ENCODE assay signal across 8 cellular contexts in the genomic region with DNA sequence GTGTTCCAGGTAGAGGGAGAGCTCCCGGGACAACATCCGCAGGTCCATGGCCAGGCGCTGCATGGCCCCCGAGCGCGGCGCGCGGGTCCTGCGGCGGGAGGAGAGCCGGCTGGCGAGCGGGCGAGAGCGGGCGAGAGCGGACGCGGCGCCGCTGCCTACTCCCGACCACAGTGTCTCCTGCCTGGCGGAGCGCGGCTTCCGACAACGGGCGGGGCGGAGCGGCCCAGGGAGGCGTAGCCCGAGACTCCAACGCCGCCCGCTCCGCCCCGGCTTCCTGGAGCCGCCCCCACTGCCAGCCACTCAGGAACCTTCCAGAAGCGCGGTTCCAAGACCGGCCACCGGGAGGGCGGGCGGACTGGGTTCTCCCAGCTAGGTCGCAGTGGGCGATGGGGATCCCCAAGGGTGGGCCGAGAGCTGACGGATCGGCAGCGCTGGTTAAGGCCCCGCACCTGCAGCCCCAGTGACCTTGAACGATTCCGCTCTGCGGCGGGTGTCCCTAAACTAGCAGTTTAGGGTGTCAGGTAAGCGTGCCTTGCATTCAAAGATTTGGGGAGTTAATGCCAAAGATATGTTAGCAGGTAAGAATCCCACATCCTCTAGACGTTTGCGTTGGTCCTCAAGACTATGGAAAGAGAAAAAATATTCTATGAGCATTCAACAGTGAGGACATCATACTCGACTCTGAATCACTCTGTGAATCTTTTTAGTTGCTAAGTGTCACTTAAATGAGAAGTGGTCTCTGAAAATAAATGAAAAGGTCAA. TPM values are rescaled to one million over a fixed set of nuclear protein-coding genes. Genes with fewer than 3 reads are reported as not detected.
DNase-seq lines count a peak whose midpoint lies in the region; ATAC-seq and TF ChIP-seq lines count a peak whose summit lies in the region.

A gene with protein sequence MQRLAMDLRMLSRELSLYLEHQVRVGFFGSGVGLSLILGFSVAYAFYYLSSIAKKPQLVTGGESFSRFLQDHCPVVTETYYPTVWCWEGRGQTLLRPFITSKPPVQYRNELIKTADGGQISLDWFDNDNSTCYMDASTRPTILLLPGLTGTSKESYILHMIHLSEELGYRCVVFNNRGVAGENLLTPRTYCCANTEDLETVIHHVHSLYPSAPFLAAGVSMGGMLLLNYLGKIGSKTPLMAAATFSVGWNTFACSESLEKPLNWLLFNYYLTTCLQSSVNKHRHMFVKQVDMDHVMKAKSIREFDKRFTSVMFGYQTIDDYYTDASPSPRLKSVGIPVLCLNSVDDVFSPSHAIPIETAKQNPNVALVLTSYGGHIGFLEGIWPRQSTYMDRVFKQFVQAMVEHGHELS (minus strand): TSS at position 172 of the 762 bp plus-strand sequence. CDS start 109 bp downstream, at position 63.

- no peak for TF ChIP-seq CTCF in WTC11 (IDR thresholded peaks at IDR 0.05)
- TF ChIP-seq CTCF in cardiac fibroblast (IDR thresholded peaks at IDR 0.05; ENCODE audit: low read depth, low read length), result peak; percentile 51

- H3K4me3 Mint-ChIP-seq in WTC11, result peak within 1 kb of the TSS; percentile 86

- peak within 1 kb of the TSS; percentile 79 to 80 for H3K4me3 ChIP-seq in cardiac fibroblast (replicated peaks in 1 of 2; ENCODE audit: low read depth in 2 of 2, low read length in 2 of 2)

- H3K36me3 Mint-ChIP-seq in WTC11, result peaks cover 22% of the 10 kb centered on the region

- H3K27me3 Mint-ChIP-seq in WTC11 (ENCODE audit: low read depth), result peaks cover 12% of the 10 kb centered on the region

- H3K4me1 Mint-ChIP-seq in WTC11, result peaks cover 17% of the 10 kb centered on the region

- H3K27ac Mint-ChIP-seq in WTC11, result peak within 1 kb of the TSS; percentile 69

- DNase-seq in AG08395 (ENCODE audit: low spot score) (peak; percentile 95), NCI-H2196 treated with DMSO at 0.1 percent for 48 hours (lab: John Stamatoyannopoulos, UW; ENCODE audit: unreplicated experiment) (peak; percentile 89), WTC11 (ENCODE audit: low spot score) (peak; percentile 93), cardiac fibroblast (ENCODE audit: low read depth in 2 of 2) (peak; percentile 87 to 93), iris pigment epithelial cell (ENCODE audit: low read depth) (peak; percentile 91)
- DNase-seq in stimulated activated CD4-positive, alpha-beta T cell treated with anti-CD3 and anti-CD28 coated beads, Interleukin-12 subunit alpha, Interleukin-12 subunit beta, amount 100 ng/mL, for 4 hours, result peak; percentile 88

- ATAC-seq in GM18870 (IDR thresholded peaks at IDR 0.05; ENCODE audit: unreplicated experiment) (peak; percentile 76), HG03135 (IDR thresholded peaks at IDR 0.05; ENCODE audit: unreplicated experiment) (peak; percentile 93), WTC11 (peak; percentile 96)

- H3K9me3 Mint-ChIP-seq in WTC11, result peaks cover 15% of the 10 kb centered on the region

- POLR2A ChIA-PET in WTC11 (lab: Charles Lee), result interaction anchor here (1.5 to 1.6 kb wide), 3 partner anchors 36 to 108 kb away, joined by 4 to 16 read pairs (median 5); a partner anchor contains a TSS

- CTCF ChIA-PET in WTC11 (lab: Charles Lee), result interaction anchor here (0.6 to 1.9 kb wide), 5 partner anchors 22 to 104 kb away, joined by 3 to 17 read pairs (median 6); a partner anchor contains a TSS

TF ChIP-seq in WTC11, 78 proteins besides CTCF, POLR2A, EP300 and RAD21 (continues in another document):
- TF ChIP-seq TEAD1 (CRISPR knock-in tag; IDR thresholded peaks at IDR 0.05) (peak; percentile 41; the same call in 1 of the 2 replicates), ZNF219 (CRISPR knock-in tag; IDR thresholded peaks at IDR 0.05; ENCODE audit: borderline replicate concordance) (no peak), MYBL2 (CRISPR knock-in tag; IDR thresholded peaks at IDR 0.05) (peak; percentile 63; the same call in 1 of the 2 replicates), EMX1 (CRISPR knock-in tag; IDR thresholded peaks at IDR 0.05) (no peak), SMAD3 (CRISPR knock-in tag; IDR thresholded peaks at IDR 0.05; ENCODE audit: borderline replicate concordance) (peak; percentile 50; the same call in 1 of the 2 replicates), FOXK1 (CRISPR knock-in tag; IDR thresholded peaks at IDR 0.05) (peak; percentile 32; the same call in 1 of the 2 replicates), KAT7 (CRISPR knock-in tag; IDR thresholded peaks at IDR 0.05; ENCODE audit: borderline replicate concordance) (0 out of 2 replicates have a peak, but pooled peaks have one; percentile 79), ZNF423 (CRISPR knock-in tag; IDR thresholded peaks at IDR 0.05) (peak; percentile 76), GABPB1 (CRISPR knock-in tag; IDR thresholded peaks at IDR 0.05) (peak; percentile 57; the same call in 1 of the 2 replicates), FOXP1 (CRISPR knock-in tag; IDR thresholded peaks at IDR 0.05; ENCODE audit: borderline replicate concordance) (peak; percentile 65)
- TF ChIP-seq, protein P1, sequence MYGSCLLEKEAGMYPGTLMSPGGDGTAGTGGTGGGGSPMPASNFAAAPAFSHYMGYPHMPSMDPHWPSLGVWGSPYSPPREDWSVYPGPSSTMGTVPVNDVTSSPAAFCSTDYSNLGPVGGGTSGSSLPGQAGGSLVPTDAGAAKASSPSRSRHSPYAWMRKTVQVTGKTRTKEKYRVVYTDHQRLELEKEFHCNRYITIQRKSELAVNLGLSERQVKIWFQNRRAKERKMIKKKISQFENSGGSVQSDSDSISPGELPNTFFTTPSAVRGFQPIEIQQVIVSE (CRISPR knock-in tag; IDR thresholded peaks at IDR 0.05; ENCODE audit: borderline replicate concordance), result no peak
- TF ChIP-seq, protein P2, sequence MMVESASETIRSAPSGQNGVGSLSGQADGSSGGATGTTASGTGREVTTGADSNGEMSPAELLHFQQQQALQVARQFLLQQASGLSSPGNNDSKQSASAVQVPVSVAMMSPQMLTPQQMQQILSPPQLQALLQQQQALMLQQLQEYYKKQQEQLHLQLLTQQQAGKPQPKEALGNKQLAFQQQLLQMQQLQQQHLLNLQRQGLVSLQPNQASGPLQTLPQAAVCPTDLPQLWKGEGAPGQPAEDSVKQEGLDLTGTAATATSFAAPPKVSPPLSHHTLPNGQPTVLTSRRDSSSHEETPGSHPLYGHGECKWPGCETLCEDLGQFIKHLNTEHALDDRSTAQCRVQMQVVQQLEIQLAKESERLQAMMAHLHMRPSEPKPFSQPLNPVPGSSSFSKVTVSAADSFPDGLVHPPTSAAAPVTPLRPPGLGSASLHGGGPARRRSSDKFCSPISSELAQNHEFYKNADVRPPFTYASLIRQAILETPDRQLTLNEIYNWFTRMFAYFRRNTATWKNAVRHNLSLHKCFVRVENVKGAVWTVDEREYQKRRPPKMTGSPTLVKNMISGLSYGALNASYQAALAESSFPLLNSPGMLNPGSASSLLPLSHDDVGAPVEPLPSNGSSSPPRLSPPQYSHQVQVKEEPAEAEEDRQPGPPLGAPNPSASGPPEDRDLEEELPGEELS (CRISPR knock-in tag; IDR thresholded peaks at IDR 0.05), result no peak; the same call in 1 of the 2 replicates
- TF ChIP-seq, protein P3, sequence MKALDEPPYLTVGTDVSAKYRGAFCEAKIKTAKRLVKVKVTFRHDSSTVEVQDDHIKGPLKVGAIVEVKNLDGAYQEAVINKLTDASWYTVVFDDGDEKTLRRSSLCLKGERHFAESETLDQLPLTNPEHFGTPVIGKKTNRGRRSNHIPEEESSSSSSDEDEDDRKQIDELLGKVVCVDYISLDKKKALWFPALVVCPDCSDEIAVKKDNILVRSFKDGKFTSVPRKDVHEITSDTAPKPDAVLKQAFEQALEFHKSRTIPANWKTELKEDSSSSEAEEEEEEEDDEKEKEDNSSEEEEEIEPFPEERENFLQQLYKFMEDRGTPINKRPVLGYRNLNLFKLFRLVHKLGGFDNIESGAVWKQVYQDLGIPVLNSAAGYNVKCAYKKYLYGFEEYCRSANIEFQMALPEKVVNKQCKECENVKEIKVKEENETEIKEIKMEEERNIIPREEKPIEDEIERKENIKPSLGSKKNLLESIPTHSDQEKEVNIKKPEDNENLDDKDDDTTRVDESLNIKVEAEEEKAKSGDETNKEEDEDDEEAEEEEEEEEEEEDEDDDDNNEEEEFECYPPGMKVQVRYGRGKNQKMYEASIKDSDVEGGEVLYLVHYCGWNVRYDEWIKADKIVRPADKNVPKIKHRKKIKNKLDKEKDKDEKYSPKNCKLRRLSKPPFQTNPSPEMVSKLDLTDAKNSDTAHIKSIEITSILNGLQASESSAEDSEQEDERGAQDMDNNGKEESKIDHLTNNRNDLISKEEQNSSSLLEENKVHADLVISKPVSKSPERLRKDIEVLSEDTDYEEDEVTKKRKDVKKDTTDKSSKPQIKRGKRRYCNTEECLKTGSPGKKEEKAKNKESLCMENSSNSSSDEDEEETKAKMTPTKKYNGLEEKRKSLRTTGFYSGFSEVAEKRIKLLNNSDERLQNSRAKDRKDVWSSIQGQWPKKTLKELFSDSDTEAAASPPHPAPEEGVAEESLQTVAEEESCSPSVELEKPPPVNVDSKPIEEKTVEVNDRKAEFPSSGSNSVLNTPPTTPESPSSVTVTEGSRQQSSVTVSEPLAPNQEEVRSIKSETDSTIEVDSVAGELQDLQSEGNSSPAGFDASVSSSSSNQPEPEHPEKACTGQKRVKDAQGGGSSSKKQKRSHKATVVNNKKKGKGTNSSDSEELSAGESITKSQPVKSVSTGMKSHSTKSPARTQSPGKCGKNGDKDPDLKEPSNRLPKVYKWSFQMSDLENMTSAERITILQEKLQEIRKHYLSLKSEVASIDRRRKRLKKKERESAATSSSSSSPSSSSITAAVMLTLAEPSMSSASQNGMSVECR (CRISPR knock-in tag; IDR thresholded peaks at IDR 0.05; ENCODE audit: borderline replicate concordance), result peak; percentile 90; the same call in 1 of the 2 replicates
- TF ChIP-seq, protein P4, sequence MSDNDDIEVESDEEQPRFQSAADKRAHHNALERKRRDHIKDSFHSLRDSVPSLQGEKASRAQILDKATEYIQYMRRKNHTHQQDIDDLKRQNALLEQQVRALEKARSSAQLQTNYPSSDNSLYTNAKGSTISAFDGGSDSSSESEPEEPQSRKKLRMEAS (CRISPR knock-in tag; IDR thresholded peaks at IDR 0.05), result no peak
- TF ChIP-seq, protein P5, sequence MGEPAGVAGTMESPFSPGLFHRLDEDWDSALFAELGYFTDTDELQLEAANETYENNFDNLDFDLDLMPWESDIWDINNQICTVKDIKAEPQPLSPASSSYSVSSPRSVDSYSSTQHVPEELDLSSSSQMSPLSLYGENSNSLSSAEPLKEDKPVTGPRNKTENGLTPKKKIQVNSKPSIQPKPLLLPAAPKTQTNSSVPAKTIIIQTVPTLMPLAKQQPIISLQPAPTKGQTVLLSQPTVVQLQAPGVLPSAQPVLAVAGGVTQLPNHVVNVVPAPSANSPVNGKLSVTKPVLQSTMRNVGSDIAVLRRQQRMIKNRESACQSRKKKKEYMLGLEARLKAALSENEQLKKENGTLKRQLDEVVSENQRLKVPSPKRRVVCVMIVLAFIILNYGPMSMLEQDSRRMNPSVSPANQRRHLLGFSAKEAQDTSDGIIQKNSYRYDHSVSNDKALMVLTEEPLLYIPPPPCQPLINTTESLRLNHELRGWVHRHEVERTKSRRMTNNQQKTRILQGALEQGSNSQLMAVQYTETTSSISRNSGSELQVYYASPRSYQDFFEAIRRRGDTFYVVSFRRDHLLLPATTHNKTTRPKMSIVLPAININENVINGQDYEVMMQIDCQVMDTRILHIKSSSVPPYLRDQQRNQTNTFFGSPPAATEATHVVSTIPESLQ (CRISPR knock-in tag; IDR thresholded peaks at IDR 0.05), result no peak

RNA-seq across cellular contexts. Expression of the gene that starts here (rescaled TPM):
- total RNA-seq in WTC11 (2021), result 11.1 to 12.1 TPM (median 11.5 TPM) in 3 replicates

Comparison
In these comparisons a context has a peak if more than half of its experiments do, and no peak if none do; other contexts are left out.
1. Peak in every context shown above with its lines: DNase-seq, ATAC-seq and H3K4me3 ChIP-seq.